In the genomic region with DNA sequence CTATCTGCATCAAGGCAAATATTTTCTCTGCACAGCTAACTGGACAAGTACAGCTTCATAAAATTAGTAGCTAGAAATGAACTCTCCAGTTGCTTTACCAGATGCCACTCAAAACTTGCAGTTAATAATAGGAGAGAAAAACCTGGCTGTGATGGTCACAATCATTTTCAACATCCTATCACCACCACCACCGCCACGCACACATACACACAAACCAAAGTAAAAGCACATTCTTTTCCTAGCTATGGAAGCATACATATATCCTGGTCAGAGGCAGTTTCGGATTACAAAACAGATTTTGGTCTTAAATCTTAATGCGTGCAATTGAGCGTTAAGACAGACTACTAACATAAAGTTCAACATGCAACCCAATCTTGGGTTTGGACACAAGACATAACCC, we compare ENCODE assay signal across 8 cellular contexts. TPM values are rescaled to one million over a fixed set of nuclear protein-coding genes. Genes with fewer than 3 reads are reported as not detected.
DNase-seq lines count a peak whose midpoint lies in the region; ATAC-seq, FAIRE-seq and TF ChIP-seq lines count a peak whose summit lies in the region.

No MANE protein-coding gene starts in this region.

- POLR2A ChIA-PET in K562 (lab: Yijun Ruan, JAX) = interaction anchor here (0.9 to 3.1 kb wide), 3 partner anchors 10 to 15 kb away, joined by 3 to 15 read pairs (median 6); no protein-coding TSS in a partner anchor

- peaks cover 9% of the 10 kb centered on the region for H3K36me3 Mint-ChIP-seq in memory B cell

- DNase-seq in left ventricle myocardium inferior = no peak
- no peak for DNase-seq in Right ventricle myocardium superior
- no peak for DNase-seq in K562 (ENCODE audit: extremely low read depth in 1 of 4, low spot score in 3 of 4)
- no peak for DNase-seq in memory B cell (ENCODE audit: low spot score in 2 of 2)
- no peak for DNase-seq in aorta
- DNase-seq in iPS-NIHi7 (ENCODE audit: extremely low spot score) = no peak
- DNase-seq in cortex of kidney (lab: John Stamatoyannopoulos, UW) = no peak

- in situ Hi-C loops in K562 (cut with MboI) = no loop called here

- H3K9me1 ChIP-seq in K562 (ENCODE audit: control insufficient read depth, insufficient read depth, low read length) = no peaks in the 10 kb centered on the region

- H3K36me3 ChIP-seq in left ventricle myocardium inferior (no peaks in the 10 kb centered on the region), K562 (ENCODE audit: control insufficient read depth, insufficient read depth, low read length) (peaks cover 4% of the 10 kb centered on the region; the same call in 1 of the 3 replicates), aorta (ENCODE audit: control insufficient read depth in 1 of 2, insufficient read depth in 2 of 2, low read length in 1 of 2) (no peaks in the 10 kb centered on the region)

- 0% methylated on average over 5 of the region's 5 CpGs for WGBS in K562 (ENCODE audit: insufficient coverage, low coverage, missing lambda C conversion rate)
- 8 to 14% methylated on average over 5 of the region's 5 CpGs for WGBS in aorta, 2 donors

- intact Hi-C loops in left ventricle myocardium inferior (cut with micrococcal nuclease) (no loop called here), Right ventricle myocardium superior (cut with DNase I) (no loop called here), K562 (cut with micrococcal nuclease) (no loop called here), aorta (cut with DNase I) (loop anchor here (10.0 kb wide), 2 partner anchors 271 to 699 kb away; partner anchors contain the start of gene NANOS1 (in 1 of the 2))

- peaks cover 63% of the 10 kb centered on the region for H3K79me2 ChIP-seq in K562 (ENCODE audit: control insufficient read depth, insufficient read depth, low read length)

- H3K4me1 ChIP-seq in left ventricle myocardium inferior (peaks cover 62% of the 10 kb centered on the region), K562 (replicated peaks in 1 of 2; ENCODE audit: control insufficient read depth in 2 of 2, insufficient read depth in 2 of 2, low read length in 2 of 2) (peaks cover 0 to 11% of the 10 kb centered on the region in 2 experiments; a peak in 3 of 5 replicates), aorta (ENCODE audit: control insufficient read depth in 1 of 2, insufficient read depth in 2 of 2, low read length in 2 of 2) (peaks cover 0 to 2% of the 10 kb centered on the region in 2 donors)

- TF ChIP-seq CTCF in left ventricle myocardium inferior (IDR thresholded peaks at IDR 0.05; ENCODE audit: borderline replicate concordance) = no peak
- no peak for TF ChIP-seq CTCF in K562 (IDR thresholded peaks at IDR 0.05 in 2 of 3, conservative IDR thresholded peaks at IDR 0.05 in 1 of 3; ENCODE audit: insufficient read depth in 2 of 3, low read depth in 1 of 3, low read length in 3 of 3)

- H3K4me1 Mint-ChIP-seq in memory B cell = peaks cover 25% of the 10 kb centered on the region

- H3K9me3 Mint-ChIP-seq in memory B cell = peaks cover 2% of the 10 kb centered on the region

- H3K4me3 ChIP-seq in left ventricle myocardium inferior (peak overlapping the region; percentile 100), K562 (peak overlapping the region; percentile 97), aorta (ENCODE audit: low read length in 2 of 2) (peak overlapping the region; percentile 15 to 88)

- peak overlapping the region; percentile 96 for H3K27ac Mint-ChIP-seq in memory B cell

- peak overlapping the region in 1 of 2 experiments; percentile 83; a peak in 3 of 4 replicates for H3K9ac ChIP-seq in K562 (ENCODE audit: insufficient read depth in 1 of 2, low read depth in 2 of 2, low read length in 2 of 2)

- H4K20me1 ChIP-seq in K562 (replicated peaks; ENCODE audit: control insufficient read depth, insufficient read depth, low read length) = peaks cover 18% of the 10 kb centered on the region

- no peak overlapping the region for H2AFZ ChIP-seq in K562 (ENCODE audit: low read depth, low read length)

- H3K27me3 ChIP-seq in left ventricle myocardium inferior (ENCODE audit: low read depth) (no peaks in the 10 kb centered on the region), K562 (ENCODE audit: control insufficient read depth in 2 of 2, insufficient read depth in 2 of 2, low read length in 2 of 2) (no peaks in the 10 kb centered on the region), aorta (ENCODE audit: control insufficient read depth in 1 of 2, insufficient read depth in 2 of 2, low read length in 1 of 2) (no peaks in the 10 kb centered on the region)

- H3K27me3 Mint-ChIP-seq in memory B cell = no peaks in the 10 kb centered on the region

- no peak for FAIRE-seq in K562 (lab: Jason Lieb, UNC)

- H3K4me2 ChIP-seq in K562 (ENCODE audit: insufficient read depth, low read length) = peak overlapping the region; percentile 85

- TF ChIP-seq POLR2A in K562 (conservative IDR thresholded peaks at IDR 0.05) = no peak

- H3K4me3 Mint-ChIP-seq in memory B cell = peak overlapping the region; percentile 90

- TF ChIP-seq EP300 in K562 (IDR thresholded peaks at IDR 0.05; ENCODE audit: low read length) = no peak

- TF ChIP-seq RAD21 in K562 (CRISPR knock-in tag; conservative IDR thresholded peaks at IDR 0.05 in 1 of 2, IDR thresholded peaks at IDR 0.05 in 1 of 2) = no peak

- CTCF ChIA-PET in K562 (lab: Yijun Ruan, JAX; ENCODE audit: low intra/inter-chr PET ratio) = no interaction called here

- no peaks in the 10 kb centered on the region for H3K9me3 ChIP-seq in left ventricle myocardium inferior (replicated peaks)
- H3K9me3 ChIP-seq in K562 (replicated peaks; ENCODE audit: control insufficient read depth, insufficient read depth, low read depth, low read length) = no peaks in the 10 kb centered on the region
- no peaks in the 10 kb centered on the region for H3K9me3 ChIP-seq in aorta (ENCODE audit: control insufficient read depth, low read length)

- H3K27ac ChIP-seq in left ventricle myocardium inferior (replicated peaks) = peak overlapping the region; percentile 90
- peak overlapping the region; percentile 85; the same call in 2 of the 3 replicates for H3K27ac ChIP-seq in K562 (ENCODE audit: extremely low read depth, low read depth, low read length)
- H3K27ac ChIP-seq in aorta (ENCODE audit: low read depth in 1 of 2, low read length in 2 of 2) = no peak overlapping the region

- ATAC-seq in Right ventricle myocardium superior (ENCODE audit: poor library complexity) (no peak), K562 (no peak), memory B cell (ENCODE audit: low read depth) (no peak), aorta (ENCODE audit: low FRiP score) (no peak), HG02678 (IDR thresholded peaks at IDR 0.05; ENCODE audit: unreplicated experiment) (no peak)

- BruUV-seq in K562 (replicated peaks; lab: Mats Ljungman, UMichigan) = TSS peak; percentile 43

TF ChIP-seq in K562, 482 proteins besides CTCF, POLR2A, EP300 and RAD21:
- TF ChIP-seq, protein P1, sequence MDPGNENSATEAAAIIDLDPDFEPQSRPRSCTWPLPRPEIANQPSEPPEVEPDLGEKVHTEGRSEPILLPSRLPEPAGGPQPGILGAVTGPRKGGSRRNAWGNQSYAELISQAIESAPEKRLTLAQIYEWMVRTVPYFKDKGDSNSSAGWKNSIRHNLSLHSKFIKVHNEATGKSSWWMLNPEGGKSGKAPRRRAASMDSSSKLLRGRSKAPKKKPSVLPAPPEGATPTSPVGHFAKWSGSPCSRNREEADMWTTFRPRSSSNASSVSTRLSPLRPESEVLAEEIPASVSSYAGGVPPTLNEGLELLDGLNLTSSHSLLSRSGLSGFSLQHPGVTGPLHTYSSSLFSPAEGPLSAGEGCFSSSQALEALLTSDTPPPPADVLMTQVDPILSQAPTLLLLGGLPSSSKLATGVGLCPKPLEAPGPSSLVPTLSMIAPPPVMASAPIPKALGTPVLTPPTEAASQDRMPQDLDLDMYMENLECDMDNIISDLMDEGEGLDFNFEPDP (CRISPR knock-in tag; IDR thresholded peaks at IDR 0.05) = no peak
- TF ChIP-seq KHSRP (IDR thresholded peaks at IDR 0.05) (no peak), ZKSCAN1 (IDR thresholded peaks at IDR 0.05; ENCODE audit: low read depth, low read length) (no peak), TFAM (CRISPR knock-in tag; conservative IDR thresholded peaks at IDR 0.05) (no peak), BMI1 (IDR thresholded peaks at IDR 0.05; ENCODE audit: low read length) (no peak), EHMT2 (IDR thresholded peaks at IDR 0.05) (no peak), KLF13 (tag; IDR thresholded peaks at IDR 0.05; ENCODE audit: borderline replicate concordance, low read depth) (no peak)

RNA-seq across cellular contexts. Expression of gene CACUL1, which starts 1.4 kb away (rescaled TPM):
- total RNA-seq in left ventricle myocardium inferior = 27.4 TPM
- total RNA-seq in Right ventricle myocardium superior = 21.4 TPM
- total RNA-seq in K562 (2011; cell fraction: chromatin; rRNA removed; ENCODE audit: low replicate concordance) = 18.9 and 38.9 TPM in 2 replicates
- total RNA-seq in K562 (2011; cell fraction: nucleolus; rRNA removed) = 6.3 and 13.0 TPM in 2 replicates
- total RNA-seq in K562 (2011; cell fraction: nucleoplasm; rRNA removed) = 16.6 and 33.1 TPM in 2 replicates
- total RNA-seq in K562 (2014; rRNA removed) = 13.5 and 13.9 TPM in 2 replicates
- 16.1 and 18.4 TPM in 2 replicates for total RNA-seq in K562 (2014; rRNA removed; fragmentation: Illumina TruSeq; extraction: Trizol)
- total RNA-seq in K562 (2015; rRNA removed; fragmentation: Illumina TruSeq; extraction: Trizol) = 14.8 and 15.1 TPM in 2 replicates
- total RNA-seq in K562 (2021) = 16.5 and 17.1 TPM in 2 replicates
- 13.9 and 15.0 TPM in 2 replicates for polyA plus RNA-seq in K562 (2011; rRNA removed)
- 2.9 and 4.4 TPM in 2 replicates for polyA plus RNA-seq in K562 (2011; cell fraction: cytosol; rRNA removed)
- 4.8 and 7.2 TPM in 2 replicates for polyA plus RNA-seq in K562 (2011; cell fraction: nucleus; rRNA removed)
- polyA plus RNA-seq in K562 (2012) = 5.8 and 6.6 TPM in 2 replicates
- 6.1 and 6.5 TPM in 2 replicates for polyA plus RNA-seq in K562 (2014; fragmentation: Illumina TruSeq; extraction: Trizol)
- polyA plus RNA-seq in K562 (2014; fragmentation: Nextera tagmentation; extraction: Ambion mirVana) = 10 to 100 TPM in 1 of 2 experiments, 1 to 10 TPM in 1; 4.5 to 10.1 TPM
- 6.1 and 6.4 TPM in 2 replicates for polyA plus RNA-seq in K562 (2014; rRNA removed)
- polyA minus RNA-seq in K562 (2011; rRNA and poly(A)+ RNA removed) = 17.8 and 20.5 TPM in 2 replicates
- polyA minus RNA-seq in K562 (2011; cell fraction: cytosol; rRNA and poly(A)+ RNA removed) = 11.9 and 12.9 TPM in 2 replicates
- polyA minus RNA-seq in K562 (2011; cell fraction: nucleus; rRNA and poly(A)+ RNA removed) = 9.2 and 15.4 TPM in 2 replicates
- total RNA-seq in aorta = 10 to 100 TPM; 39.2 to 48.7 TPM
- 1 to 10 TPM; 5.3 to 8.5 TPM for polyA plus RNA-seq in aorta

Comparison
In these comparisons a context has a peak if more than half of its experiments do, and no peak if none do; other contexts are left out.
1. H3K27ac ChIP-seq: peak in left ventricle myocardium inferior (single experiment) and K562 (single experiment); none in aorta (0 of 2).
2. intact Hi-C loops: an anchor here in aorta (10.0 kb wide); none called in left ventricle myocardium inferior, Right ventricle myocardium superior and K562.
3. Peak in every context shown above with its lines, with median percentiles within 50 percentile points of each other: H3K4me3 ChIP-seq.